ENCODE assay signal across 5 cellular contexts in genomic region chr5:135279328-135279727, GRCh38.
"Had no signal": no experiment of that assay in that cellular context is flagged by ENCODE, and none has a peak within 500 bp of the region (broad histone marks: within the 10 kb centered on the region; RNA-seq: fewer than 3 reads in every experiment).

No MANE protein-coding gene starts in this region.

- H3K4me2 ChIP-seq: KMS-11 had no signal

- H3K27ac ChIP-seq: HL-60, KMS-11 had no signal

- DNase-seq: KBM-7, KG1 had no signal

- H3K9ac ChIP-seq: KMS-11 had no signal

- FAIRE-seq: HTR-8/SVneo had no signal
